ENCODE assay signal across 9 cellular contexts in genomic region chr1:6028042-6028895, GRCh38. TPM values are rescaled to one million over a fixed set of nuclear protein-coding genes. Genes with fewer than 3 reads are reported as not detected.
DNase-seq lines count a peak whose midpoint lies in the region; ATAC-seq, FAIRE-seq and TF ChIP-seq lines count a peak whose summit lies in the region.
"Had no signal": no experiment of that assay in that cellular context is flagged by ENCODE, and none has a peak within 500 bp of the region (broad histone marks: within the 10 kb centered on the region; RNA-seq: fewer than 3 reads in every experiment).

No MANE protein-coding gene starts in this region.

- 85% methylated on average over 17 of the region's 20 CpGs; no CpG with 5 or more reads in 1 of the 2 experiments for WGBS in H1 (ENCODE audit: extremely low coverage in 1 of 2, insufficient coverage in 1 of 2, insufficient read length in 1 of 2, insufficient replicate concordance in 2 of 2, low coverage in 1 of 2, low lambda C conversion rate in 2 of 2, missing lambda C conversion rate in 1 of 2), 2 experiments

- TF ChIP-seq CTCF in DND-41 (IDR thresholded peaks at IDR 0.05; ENCODE audit: borderline replicate concordance, extremely low read depth, low read length, poor library complexity, severe bottlenecking), result no peak
- TF ChIP-seq CTCF in H1 (IDR thresholded peaks at IDR 0.05; ENCODE audit: control extremely low read depth in 1 of 3, insufficient read depth in 1 of 3, low read depth in 1 of 3, low read length in 3 of 3), result peak; percentile 8 to 16 (median 16); a peak in 3 of 4 replicates

- DNase-seq in DND-41, result peak; percentile 81
- DNase-seq in activated CD4-positive, alpha-beta T cell treated with anti-CD3 and anti-CD28 coated beads, Interleukin-2, amount 10 ng/mL, durations not matched to agents 24 days and 14 days, result peak; percentile 88
- no peak for DNase-seq in H1 (ENCODE audit: low read depth in 1 of 2, low spot score in 2 of 2)
- peak; percentile 38 to 44 for DNase-seq in stimulated activated CD4-positive, alpha-beta T cell treated with anti-CD3 and anti-CD28 coated beads, Interleukin-4, amount 100 ng/mL, for 48 hours (ENCODE audit: low read depth in 2 of 2)
- DNase-seq in DMS53 treated with DMSO at 0.1 percent for 48 hours (lab: John Stamatoyannopoulos, UW; ENCODE audit: unreplicated experiment), result no peak
- no peak for DNase-seq in NCI-H2171 (lab: John Stamatoyannopoulos, UW)

- no peak for TF ChIP-seq EP300 in H1 (IDR thresholded peaks at IDR 0.05; ENCODE audit: borderline replicate concordance in 1 of 2, low read depth in 2 of 2, low read length in 2 of 2)

- TF ChIP-seq POLR2A in H1 (IDR thresholded peaks at IDR 0.05; ENCODE audit: control extremely low read depth in 1 of 2, low read depth in 2 of 2, low read length in 2 of 2), result no peak

- H3K4me2 ChIP-seq in DND-41 (ENCODE audit: insufficient read depth, low read length), result peak overlapping the region; percentile 71
- H3K4me2 ChIP-seq in H1 (ENCODE audit: insufficient read depth in 1 of 2, low read depth in 2 of 2, low read length in 2 of 2), result no peak overlapping the region

- no peak overlapping the region for H2BK12ac ChIP-seq in H1 (ENCODE audit: low read depth, low read length)

- H4K20me1 ChIP-seq in DND-41 (ENCODE audit: insufficient read depth, low read length), result peaks cover 72% of the 10 kb centered on the region
- peaks cover 0 to 10% of the 10 kb centered on the region in 2 experiments for H4K20me1 ChIP-seq in H1 (replicated peaks in 1 of 2; ENCODE audit: control insufficient read depth in 1 of 2, insufficient read depth in 2 of 2, low read length in 2 of 2)

- no peak overlapping the region for H4K5ac ChIP-seq in H1 (ENCODE audit: insufficient read length, low read depth, low read length)

- H3K23me2 ChIP-seq in H1 (ENCODE audit: low read depth, low read length), result peaks cover 8% of the 10 kb centered on the region; the same call in 1 of the 2 replicates

- H3K36me3 ChIP-seq in DND-41 (ENCODE audit: insufficient read depth, low read length) (peaks cover 27% of the 10 kb centered on the region; the same call in 1 of the 2 replicates), H1 (ENCODE audit: control insufficient read depth in 2 of 4, insufficient read depth in 4 of 4, low read length in 3 of 4) (no peaks in the 10 kb centered on the region)

- H3K27me3 Mint-ChIP-seq in activated CD4-positive, alpha-beta T cell treated with anti-CD3 and anti-CD28 coated beads, Interleukin-2, amount 10 ng/mL, durations not matched to agents 24 days and 14 days, result no peaks in the 10 kb centered on the region
- H3K27me3 Mint-ChIP-seq: brain had no signal

- H2AFZ ChIP-seq in DND-41 (ENCODE audit: low read depth, low read length) (peak overlapping the region; percentile 63), H1 (ENCODE audit: low read length) (no peak overlapping the region)

- POLR2A ChIA-PET in H1 (lab: Charles Lee; ENCODE audit: partially characterized antibody), result no interaction called here

- peak overlapping the region in 1 of 2 experiments; percentile 62; a peak in 2 of 4 replicates for H3K4me3 ChIP-seq in DND-41 (ENCODE audit: low read depth in 1 of 2, low read length in 2 of 2)
- H3K4me3 ChIP-seq in H1 (ENCODE audit: extremely low read depth in 1 of 4, insufficient read depth in 2 of 4, low read depth in 3 of 4, low read length in 4 of 4), result no peak overlapping the region

- TF ChIP-seq RAD21 in H1 (IDR thresholded peaks at IDR 0.05 in 1 of 2, conservative IDR thresholded peaks at IDR 0.05 in 1 of 2; ENCODE audit: low read depth in 2 of 2, low read length in 2 of 2), result no peak

- CTCF ChIA-PET in H1 (lab: Charles Lee; ENCODE audit: partially characterized antibody), result interaction anchor here (0.6 to 1.8 kb wide), 3 partner anchors 10 to 70 kb away, joined by 3 to 7 read pairs (median 5); no protein-coding TSS in a partner anchor

- no peak overlapping the region for H2BK20ac ChIP-seq in H1 (ENCODE audit: low read length)

- no peak overlapping the region for H3K18ac ChIP-seq in H1 (ENCODE audit: extremely low read depth, low read length)

- ATAC-seq in DND-41 (ENCODE audit: insufficient read depth, low read depth) (peak; percentile 77), HG03460 (IDR thresholded peaks at IDR 0.05; ENCODE audit: unreplicated experiment) (peak; percentile 31), HG03039 (IDR thresholded peaks at IDR 0.05; ENCODE audit: unreplicated experiment) (no peak)

- peak overlapping the region; percentile 95 for H3K27ac Mint-ChIP-seq in activated CD4-positive, alpha-beta T cell treated with anti-CD3 and anti-CD28 coated beads, Interleukin-2, amount 10 ng/mL, durations not matched to agents 24 days and 14 days
- H3K27ac Mint-ChIP-seq: brain had no signal

- H3K56ac ChIP-seq in H1 (replicated peaks; ENCODE audit: insufficient read length, low read depth, low read length), result no peak overlapping the region

- H3K9me3 ChIP-seq in DND-41 (ENCODE audit: insufficient read depth, low read length, severe bottlenecking) (no peaks in the 10 kb centered on the region), H1 (ENCODE audit: insufficient read depth in 2 of 2, low read depth in 1 of 2, low read length in 1 of 2) (no peaks in the 10 kb centered on the region)

- peak overlapping the region; percentile 54 for H3K9ac ChIP-seq in DND-41 (ENCODE audit: low read depth, low read length)
- no peak overlapping the region for H3K9ac ChIP-seq in H1 (replicated peaks in 1 of 4; ENCODE audit: extremely low read depth in 1 of 4, low read depth in 3 of 4, low read length in 3 of 4)

- FAIRE-seq in H1 (lab: Jason Lieb, UNC), result no peak

- H3K14ac ChIP-seq in H1 (ENCODE audit: insufficient read length), result no peak overlapping the region

- H3K4me1 ChIP-seq in DND-41 (ENCODE audit: insufficient read depth, low read length) (peaks cover 52% of the 10 kb centered on the region), H1 (replicated peaks in 1 of 4; ENCODE audit: control insufficient read depth in 3 of 4, insufficient read depth in 4 of 4, low read length in 3 of 4) (peaks cover 0 to 19% (median 7%) of the 10 kb centered on the region in 4 experiments; a peak in 5 of 7 replicates)

- no peak overlapping the region for H2BK5ac ChIP-seq in H1 (ENCODE audit: low read depth, low read length)

- no peak overlapping the region for H4K91ac ChIP-seq in H1 (replicated peaks; ENCODE audit: insufficient read length, low read length)

- peaks cover 2% of the 10 kb centered on the region; the same call in 1 of the 2 replicates for H3K79me1 ChIP-seq in H1 (ENCODE audit: low read depth, low read length)

- H4K8ac ChIP-seq in H1 (ENCODE audit: extremely low read depth, insufficient read depth, low read length), result no peak overlapping the region

- H2BK120ac ChIP-seq in H1 (replicated peaks; ENCODE audit: low read depth, low read length), result no peak overlapping the region

- no peak overlapping the region for H2AK5ac ChIP-seq in H1 (ENCODE audit: low read depth, low read length)

- no peaks in the 10 kb centered on the region for H3K27me3 ChIP-seq in DND-41 (ENCODE audit: insufficient read depth, low read length, poor library complexity)
- H3K27me3 ChIP-seq in H1 (replicated peaks in 1 of 4; ENCODE audit: control insufficient read depth in 3 of 4, extremely low read depth in 1 of 4, insufficient read depth in 3 of 4, low read length in 3 of 4), result peaks cover 0 to 3% (median 1%) of the 10 kb centered on the region in 4 experiments; a peak in 3 of 7 replicates

- H3K79me2 ChIP-seq in DND-41 (ENCODE audit: insufficient read depth, low read length), result peaks cover 53% of the 10 kb centered on the region
- H3K79me2 ChIP-seq in H1 (ENCODE audit: control insufficient read depth in 1 of 2, insufficient read depth in 2 of 2, low read length in 2 of 2), result no peaks in the 10 kb centered on the region; a peak in 1 of 4 replicates

- peak overlapping the region; percentile 81 for H3K27ac ChIP-seq in DND-41 (ENCODE audit: low read length)
- no peak overlapping the region for H3K27ac ChIP-seq in H1 (ENCODE audit: low read depth, low read length)

- peaks cover 59% of the 10 kb centered on the region for H3K4me1 Mint-ChIP-seq in activated CD4-positive, alpha-beta T cell treated with anti-CD3 and anti-CD28 coated beads, Interleukin-2, amount 10 ng/mL, durations not matched to agents 24 days and 14 days

- H3K23ac ChIP-seq in H1 (ENCODE audit: insufficient read length), result no peak overlapping the region

- peaks cover 57% of the 10 kb centered on the region for H3K36me3 Mint-ChIP-seq in activated CD4-positive, alpha-beta T cell treated with anti-CD3 and anti-CD28 coated beads, Interleukin-2, amount 10 ng/mL, durations not matched to agents 24 days and 14 days (ENCODE audit: low read depth)
- H3K36me3 Mint-ChIP-seq: brain had no signal

- no peak overlapping the region for H3K4ac ChIP-seq in H1 (replicated peaks; ENCODE audit: insufficient read length, low read depth, low read length)

- H2BK15ac ChIP-seq in H1 (ENCODE audit: low read length), result 0 out of 2 replicates have a peak overlapping the region, but pooled peaks have one; percentile 61

- intact Hi-C loops in activated CD4-positive, alpha-beta T cell treated with anti-CD3 and anti-CD28 coated beads, Interleukin-2, amount 10 ng/mL, durations not matched to agents 24 days and 14 days (cut with micrococcal nuclease), result loop anchor here (5.0 to 10.0 kb wide), 2 partner anchors 179 to 207 kb away; partner anchors contain the start of genes ICMT and RNF207

- no peaks in the 10 kb centered on the region for H3K9me3 Mint-ChIP-seq in activated CD4-positive, alpha-beta T cell treated with anti-CD3 and anti-CD28 coated beads, Interleukin-2, amount 10 ng/mL, durations not matched to agents 24 days and 14 days
- H3K9me3 Mint-ChIP-seq: brain had no signal

- H3K4me3 Mint-ChIP-seq in activated CD4-positive, alpha-beta T cell treated with anti-CD3 and anti-CD28 coated beads, Interleukin-2, amount 10 ng/mL, durations not matched to agents 24 days and 14 days, result peak overlapping the region; percentile 94
- H3K4me3 Mint-ChIP-seq: brain had no signal

RNA-seq across cellular contexts. Expression of gene KCNAB2, which starts 17.4 kb away (rescaled TPM):
- 261 and 262 TPM in 2 replicates for total RNA-seq in activated CD4-positive, alpha-beta T cell treated with anti-CD3 and anti-CD28 coated beads, Interleukin-2, amount 10 ng/mL, durations not matched to agents 24 days and 14 days
- 7.0 and 7.1 TPM in 2 replicates for total RNA-seq in H1 (2021; fragmentation: NEBNext Ultra II Directional; extraction: Animal tissue kit (Norgen Biotek cat#: 25700))
- 4.5 and 6.2 TPM in 2 replicates for polyA plus RNA-seq in H1 (2011; rRNA removed)
- polyA plus RNA-seq in H1 (2011; cell fraction: cytosol; rRNA removed), result 5.9 TPM
- 19.4 TPM for polyA plus RNA-seq in H1 (2011; cell fraction: nucleus; rRNA removed)
- polyA plus RNA-seq in H1 (2012, experiment 1 of 2), result 7.0 to 8.9 TPM (median 7.3 TPM) in 4 replicates
- polyA plus RNA-seq in H1 (2012, experiment 2 of 2), result 5.2 TPM
- polyA plus RNA-seq in H1 (2013, experiment 1 of 2), result 2.9 TPM
- 2.9 TPM for polyA plus RNA-seq in H1 (2013, experiment 2 of 2)
- 3.6 and 4.9 TPM in 2 replicates for polyA minus RNA-seq in H1 (2011; rRNA and poly(A)+ RNA removed)
- 5.2 TPM for polyA minus RNA-seq in H1 (2011; cell fraction: cytosol; rRNA and poly(A)+ RNA removed)
- 6.5 TPM for polyA minus RNA-seq in H1 (2011; cell fraction: nucleus; rRNA and poly(A)+ RNA removed)

RNA-seq across cellular contexts. Expression of gene NPHP4, which starts 36.0 kb away (rescaled TPM):
- total RNA-seq in activated CD4-positive, alpha-beta T cell treated with anti-CD3 and anti-CD28 coated beads, Interleukin-2, amount 10 ng/mL, durations not matched to agents 24 days and 14 days, result 20.0 and 21.0 TPM in 2 replicates
- total RNA-seq in H1 (2021; fragmentation: NEBNext Ultra II Directional; extraction: Animal tissue kit (Norgen Biotek cat#: 25700)), result 13.6 and 14.0 TPM in 2 replicates
- 5.8 and 10.3 TPM in 2 replicates for polyA plus RNA-seq in H1 (2011; rRNA removed)
- 7.2 TPM for polyA plus RNA-seq in H1 (2011; cell fraction: cytosol; rRNA removed)
- polyA plus RNA-seq in H1 (2011; cell fraction: nucleus; rRNA removed), result 37.6 TPM
- 8.5 to 11.5 TPM (median 11.0 TPM) in 4 replicates for polyA plus RNA-seq in H1 (2012, experiment 1 of 2)
- 5.8 TPM for polyA plus RNA-seq in H1 (2012, experiment 2 of 2)
- 4.3 TPM for polyA plus RNA-seq in H1 (2013, experiment 1 of 2)
- polyA plus RNA-seq in H1 (2013, experiment 2 of 2), result 3.9 TPM
- 8.3 and 8.4 TPM in 2 replicates for polyA minus RNA-seq in H1 (2011; rRNA and poly(A)+ RNA removed)
- 8.1 TPM for polyA minus RNA-seq in H1 (2011; cell fraction: cytosol; rRNA and poly(A)+ RNA removed)
- 17.8 TPM for polyA minus RNA-seq in H1 (2011; cell fraction: nucleus; rRNA and poly(A)+ RNA removed)

Comparison
In these comparisons a context has a peak if more than half of its experiments do, and no peak if none do; other contexts are left out.
1. DNase-seq: peak in DND-41 (single experiment), activated CD4-positive, alpha-beta T cell treated with anti-CD3 and anti-CD28 coated beads, Interleukin-2, amount 10 ng/mL, durations not matched to agents 24 days and 14 days (single experiment) and stimulated activated CD4-positive, alpha-beta T cell treated with anti-CD3 and anti-CD28 coated beads, Interleukin-4, amount 100 ng/mL, for 48 hours (2 of 2); none in H1 (0 of 2), DMS53 treated with DMSO at 0.1 percent for 48 hours (single experiment) and NCI-H2171 (single experiment).
2. RNA of gene KCNAB2, which starts 17.4 kb away (total RNA-seq): 261 to 262 TPM in activated CD4-positive, alpha-beta T cell treated with anti-CD3 and anti-CD28 coated beads, Interleukin-2, amount 10 ng/mL, durations not matched to agents 24 days and 14 days; 7.0 to 7.1 TPM in H1; every median in the first group is over 10 times any median in the second.